In genomic region chr20:12570371-12570770, GRCh38 we compare ENCODE assay signal across 10 cellular contexts.
A peak's percentile ranks its signal among the peaks of the same experiment; 100 is the strongest.
DNase-seq lines count a peak whose midpoint lies in the region; ATAC-seq and TF ChIP-seq lines count a peak whose summit lies in the region.
"Had no signal": no experiment of that assay in that cellular context is flagged by ENCODE, and none has a peak within 500 bp of the region (broad histone marks: within the 10 kb centered on the region; RNA-seq: fewer than 3 reads in every experiment).

No MANE protein-coding gene starts in this region.

- no peaks in the 10 kb centered on the region for H3K27me3 ChIP-seq in HCT116 (ENCODE audit: insufficient read depth, low read length)
- no peaks in the 10 kb centered on the region for H3K27me3 ChIP-seq in parathyroid adenoma (ENCODE audit: control insufficient read depth, insufficient read depth, low read length)

- in situ Hi-C loops in astrocyte of the spinal cord (cut with HindIII; ENCODE audit: low sequenced_read_pairs), result no loop called here

- H3K4me2 ChIP-seq in HCT116 (ENCODE audit: low read length) (no peak overlapping the region), parathyroid adenoma (ENCODE audit: low read length) (no peak overlapping the region)

- no peaks in the 10 kb centered on the region for H3K36me3 ChIP-seq in HCT116 (ENCODE audit: control insufficient read depth in 1 of 2, insufficient read depth in 2 of 2, low read length in 2 of 2)
- no peaks in the 10 kb centered on the region for H3K36me3 ChIP-seq in parathyroid adenoma (ENCODE audit: control insufficient read depth, insufficient read depth, low read length)

- H3K9ac ChIP-seq in HCT116 (ENCODE audit: low read length), result no peak overlapping the region
- no peak overlapping the region for H3K9ac ChIP-seq in parathyroid adenoma

- H3K27ac Mint-ChIP-seq in activated CD4-positive, alpha-beta memory T cell treated with anti-CD3 and anti-CD28 coated beads for 36 hours, result no peak overlapping the region
- H3K27ac Mint-ChIP-seq: T-helper 1 cell treated with Interleukin-12 subunit alpha and Interleukin-12 subunit beta and Interleukin-4 antibody, amounts not matched to agents 30 μg/mL and 1 μg/mL, for 36 hours had no signal

- CTCF ChIA-PET in HCT116 (lab: Charles Lee), result no interaction called here
- CTCF ChIA-PET in activated CD4-positive, alpha-beta memory T cell treated with anti-CD3 and anti-CD28 coated beads for 36 hours (lab: Charles Lee), result no interaction called here

- POLR2A ChIA-PET in HCT116 (lab: Charles Lee), result no interaction called here
- POLR2A ChIA-PET in activated CD4-positive, alpha-beta memory T cell treated with anti-CD3 and anti-CD28 coated beads for 36 hours (lab: Charles Lee), result no interaction called here

- TF ChIP-seq CTCF in HCT116 (IDR thresholded peaks at IDR 0.05 in 2 of 3, conservative IDR thresholded peaks at IDR 0.05 in 1 of 3; ENCODE audit: borderline replicate concordance in 1 of 3, insufficient read depth in 1 of 3, low read depth in 2 of 3, low read length in 2 of 3), result peak; percentile 5 to 36 (median 24); a peak in 2 of 6 replicates
- TF ChIP-seq CTCF in astrocyte of the spinal cord (IDR thresholded peaks at IDR 0.05; ENCODE audit: low read depth, low read length), result peak; percentile 35
- TF ChIP-seq CTCF in parathyroid adenoma (IDR thresholded peaks at IDR 0.05), result peak; percentile 17

- H3K4me1 ChIP-seq in HCT116 (ENCODE audit: control insufficient read depth in 1 of 2, insufficient read depth in 2 of 2, low read length in 2 of 2) (no peaks in the 10 kb centered on the region), parathyroid adenoma (peaks cover 4% of the 10 kb centered on the region)

- H2AFZ ChIP-seq in HCT116 (ENCODE audit: low read depth, low read length, poor library complexity, severe bottlenecking), result no peak overlapping the region
- H2AFZ ChIP-seq in parathyroid adenoma, result no peak overlapping the region

- no TSS peak for BruUV-seq in HCT116 (replicated peaks; lab: Mats Ljungman, UMichigan)

- H3K27ac ChIP-seq in HCT116 (ENCODE audit: low read depth, low read length) (no peak overlapping the region), parathyroid adenoma (no peak overlapping the region)

- H3K9me3 ChIP-seq in HCT116 (ENCODE audit: control insufficient read depth in 1 of 2, insufficient read depth in 1 of 2, low read depth in 1 of 2, low read length in 2 of 2), result peaks cover 0 to 15% of the 10 kb centered on the region in 2 experiments; a peak in 2 of 4 replicates
- H3K9me3 ChIP-seq in parathyroid adenoma (ENCODE audit: control insufficient read depth, low read length), result no peaks in the 10 kb centered on the region

- no peaks in the 10 kb centered on the region for H4K20me1 ChIP-seq in HCT116 (ENCODE audit: insufficient read depth)

- peaks cover 3% of the 10 kb centered on the region for H3K9me3 Mint-ChIP-seq in activated CD4-positive, alpha-beta memory T cell treated with anti-CD3 and anti-CD28 coated beads for 36 hours
- H3K9me3 Mint-ChIP-seq: T-helper 1 cell treated with Interleukin-12 subunit alpha and Interleukin-12 subunit beta and Interleukin-4 antibody, amounts not matched to agents 30 μg/mL and 1 μg/mL, for 36 hours had no signal

- intact Hi-C loops in HCT116 (cut with micrococcal nuclease), result no loop called here
- intact Hi-C loops in activated CD4-positive, alpha-beta memory T cell treated with anti-CD3 and anti-CD28 coated beads for 36 hours (cut with micrococcal nuclease), result no loop called here

- RAD21 ChIA-PET in HCT116 (lab: Charles Lee; ENCODE audit: low non-redundant PET in 1 of 2, low total read pairs in 2 of 2, uncharacterized antibody in 2 of 2, unreplicated experiment in 2 of 2), result no interaction called here

- H3K79me2 ChIP-seq in HCT116 (ENCODE audit: insufficient read depth, low read length), result no peaks in the 10 kb centered on the region
- no peaks in the 10 kb centered on the region for H3K79me2 ChIP-seq in parathyroid adenoma

- no peaks in the 10 kb centered on the region for H3K27me3 Mint-ChIP-seq in activated CD4-positive, alpha-beta memory T cell treated with anti-CD3 and anti-CD28 coated beads for 36 hours

- TF ChIP-seq POLR2A in HCT116 (IDR thresholded peaks at IDR 0.05; ENCODE audit: borderline replicate concordance, extremely low read depth, insufficient read depth, insufficient read length), result no peak

- no peaks in the 10 kb centered on the region for H3K9me2 ChIP-seq in HCT116 (ENCODE audit: insufficient read depth)

- H3K4me3 Mint-ChIP-seq in activated CD4-positive, alpha-beta memory T cell treated with anti-CD3 and anti-CD28 coated beads for 36 hours, result no peak overlapping the region
- H3K4me3 Mint-ChIP-seq: T-helper 1 cell treated with Interleukin-12 subunit alpha and Interleukin-12 subunit beta and Interleukin-4 antibody, amounts not matched to agents 30 μg/mL and 1 μg/mL, for 36 hours had no signal

- H3K4me3 ChIP-seq in HCT116 (replicated peaks in 1 of 2; ENCODE audit: low read depth in 1 of 2, low read length in 2 of 2), result no peak overlapping the region
- H3K4me3 ChIP-seq in astrocyte of the spinal cord (ENCODE audit: low read depth, low read length), result no peak overlapping the region
- H3K4me3 ChIP-seq in parathyroid adenoma (ENCODE audit: low read depth, low read length), result no peak overlapping the region

- no peak for TF ChIP-seq RAD21 in HCT116 (IDR thresholded peaks at IDR 0.05; ENCODE audit: low read depth)

- H3K36me3 Mint-ChIP-seq in activated CD4-positive, alpha-beta memory T cell treated with anti-CD3 and anti-CD28 coated beads for 36 hours, result no peaks in the 10 kb centered on the region

- no peak for DNase-seq in HCT116 (ENCODE audit: low read depth, low spot score)
- DNase-seq in NCI-H2227 (lab: John Stamatoyannopoulos, UW; ENCODE audit: unreplicated experiment), result peak; percentile 70
- DNase-seq in astrocyte of the spinal cord (ENCODE audit: low read depth, low spot score), result no peak
- no peak for DNase-seq in activated CD4-positive, alpha-beta memory T cell treated with anti-CD3 and anti-CD28 coated beads for 36 hours
- no peak for DNase-seq in activated CD4-positive, alpha-beta T cell treated with anti-CD3 and anti-CD28 coated beads, Interleukin-2, amount 50 U/mL, for 4 hours
- DNase-seq: stimulated activated CD4-positive, alpha-beta T cell treated with anti-CD3 and anti-CD28 coated beads, Interleukin-15, amount 100 ng/mL, for 24 hours had no signal

- ATAC-seq in HCT116, result no peak; the same call in 1 of the 2 replicates
- no peak for ATAC-seq in HG02642 (IDR thresholded peaks at IDR 0.05; ENCODE audit: poor library complexity, unreplicated experiment)
- ATAC-seq in HG02981 (IDR thresholded peaks at IDR 0.05; ENCODE audit: unreplicated experiment), result no peak

- H3K4me1 Mint-ChIP-seq in activated CD4-positive, alpha-beta memory T cell treated with anti-CD3 and anti-CD28 coated beads for 36 hours (ENCODE audit: low read depth), result no peaks in the 10 kb centered on the region

TF ChIP-seq in HCT116, 20 proteins besides CTCF, POLR2A, EP300 and RAD21:
- TF ChIP-seq EGR1 (IDR thresholded peaks at IDR 0.05; ENCODE audit: low read depth) (no peak), SIN3A (IDR thresholded peaks at IDR 0.05; ENCODE audit: low read depth) (no peak), FOSL1 (IDR thresholded peaks at IDR 0.05; ENCODE audit: low read depth) (no peak), SRF (IDR thresholded peaks at IDR 0.05; ENCODE audit: low read depth) (no peak)
